Comparison of ENCODE assay signal across 8 cellular contexts in genomic region chr3:138594935-138595259, GRCh38. TPM values are rescaled to one million over a fixed set of nuclear protein-coding genes. Genes with fewer than 3 reads are reported as not detected.
A peak's percentile ranks its signal among the peaks of the same experiment; 100 is the strongest.
DNase-seq lines count a peak whose midpoint lies in the region; ATAC-seq and TF ChIP-seq lines count a peak whose summit lies in the region.
"Had no signal": no experiment of that assay in that cellular context is flagged by ENCODE, and none has a peak within 500 bp of the region (broad histone marks: within the 10 kb centered on the region; RNA-seq: fewer than 3 reads in every experiment).

No MANE protein-coding gene starts in this region.

- no peak overlapping the region for H3K27ac ChIP-seq in PC-9
- H3K27ac ChIP-seq in smooth muscle cell (ENCODE audit: low read depth): no peak overlapping the region

- CTCF ChIA-PET in PC-9 (lab: Charles Lee): interaction anchor here (1.3 to 3.5 kb wide), 5 partner anchors 31 to 341 kb away, joined by 8 to 39 read pairs (median 11); no protein-coding TSS in a partner anchor

- POLR2A ChIA-PET in PC-9 (lab: Charles Lee; ENCODE audit: unreplicated experiment): interaction anchor here (0.6 kb wide), 2 partner anchors 322 to 359 kb away, joined by 3 to 4 read pairs; no protein-coding TSS in a partner anchor

- ATAC-seq in GM21526 (IDR thresholded peaks at IDR 0.05; ENCODE audit: low FRiP score, unreplicated experiment) (peak; percentile 18), GM18868 (IDR thresholded peaks at IDR 0.05; ENCODE audit: unreplicated experiment) (no peak)

- no TSS peak for BruUV-seq in PC-9 (replicated peaks; lab: Mats Ljungman, UMichigan)

- H3K79me2 ChIP-seq in PC-9 (ENCODE audit: low read depth): peaks cover 18% of the 10 kb centered on the region
- H3K79me2 ChIP-seq in smooth muscle cell (ENCODE audit: low read depth): no peaks in the 10 kb centered on the region

- H3F3A ChIP-seq in PC-9 (ENCODE audit: insufficient read depth, low read depth) (peaks cover 20% of the 10 kb centered on the region), smooth muscle cell (ENCODE audit: low read depth) (no peaks in the 10 kb centered on the region)

- H2AFZ ChIP-seq in PC-9 (no peak overlapping the region), smooth muscle cell (ENCODE audit: low read depth) (peak overlapping the region; percentile 90)

- H3K4me1 ChIP-seq in PC-9 (replicated peaks; ENCODE audit: insufficient read depth): peaks cover 14% of the 10 kb centered on the region
- H3K4me1 ChIP-seq in smooth muscle cell (ENCODE audit: low read depth): peaks cover 7% of the 10 kb centered on the region

- TF ChIP-seq CTCF in PC-9 (conservative IDR thresholded peaks at IDR 0.05): peak; percentile 10; the same call in 1 of the 2 replicates
- no peak for TF ChIP-seq CTCF in epithelial cell of esophagus (IDR thresholded peaks at IDR 0.05; ENCODE audit: insufficient read depth, low read depth, low read length, missing control alignments)
- no peak for TF ChIP-seq CTCF in smooth muscle cell (IDR thresholded peaks at IDR 0.05; ENCODE audit: borderline replicate concordance, insufficient read depth, poor library complexity, severe bottlenecking)

- H3K36me3 ChIP-seq in PC-9 (ENCODE audit: low read depth) (no peaks in the 10 kb centered on the region), smooth muscle cell (ENCODE audit: low read depth) (no peaks in the 10 kb centered on the region)

- H3K9me3 ChIP-seq in PC-9 (ENCODE audit: insufficient read depth, low read depth) (peaks cover 7% of the 10 kb centered on the region; the same call in 1 of the 2 replicates), smooth muscle cell (replicated peaks; ENCODE audit: low read depth) (no peaks in the 10 kb centered on the region)

- no peaks in the 10 kb centered on the region for H3K27me3 ChIP-seq in PC-9 (ENCODE audit: insufficient read depth, low read depth)
- H3K27me3 ChIP-seq in smooth muscle cell (ENCODE audit: low read depth): no peaks in the 10 kb centered on the region

- peak overlapping the region; percentile 80; the same call in 1 of the 2 replicates for H3K4me3 ChIP-seq in PC-9
- H3K4me3 ChIP-seq in epithelial cell of esophagus (ENCODE audit: low read length): peak overlapping the region; percentile 60
- peak overlapping the region; percentile 82 for H3K4me3 ChIP-seq in smooth muscle cell

- H3K4me2 ChIP-seq in PC-9 (peak overlapping the region; percentile 96), smooth muscle cell (no peak overlapping the region)

- H4K20me1 ChIP-seq in PC-9 (ENCODE audit: insufficient read depth): no peaks in the 10 kb centered on the region
- H4K20me1 ChIP-seq in smooth muscle cell (ENCODE audit: low read depth): no peaks in the 10 kb centered on the region

- no peak overlapping the region for H3K9ac ChIP-seq in smooth muscle cell (ENCODE audit: low read depth)

- DNase-seq in PC-9: no peak
- no peak for DNase-seq in epithelial cell of esophagus (ENCODE audit: low read depth)
- no peak for DNase-seq in smooth muscle cell (lab: John Stamatoyannopoulos, UW; ENCODE audit: unreplicated experiment)
- DNase-seq in NCI-H226: no peak
- no peak for DNase-seq in NCI-H1694 (lab: John Stamatoyannopoulos, UW)
- DNase-seq: NCI-H510A treated with DMSO at 0.1 percent for 48 hours had no signal

- 62% methylated on average over 3 of the region's 3 CpGs for WGBS in smooth muscle cell (ENCODE audit: low lambda C conversion rate)

- intact Hi-C loops in PC-9 (cut with micrococcal nuclease; ENCODE audit: unreplicated experiment): loop anchor here (1.0 to 10.0 kb wide), 10 partner anchors 34 to 730 kb away; partner anchors contain the start of genes ESYT3 and PIK3CB

- no peaks in the 10 kb centered on the region for H3K9me2 ChIP-seq in PC-9 (ENCODE audit: insufficient read depth)

RNA-seq across cellular contexts. Expression of gene CEP70, which starts 0.8 kb away (rescaled TPM):
- total RNA-seq in PC-9 (2021): 50.5 and 73.6 TPM in 2 replicates
- 13.7 and 17.1 TPM in 2 replicates for total RNA-seq in smooth muscle cell
- polyA plus RNA-seq in smooth muscle cell: 3.9 and 6.3 TPM in 2 replicates

RNA-seq across cellular contexts. Expression of gene FAIM, which starts 13.7 kb away (rescaled TPM):
- 17.7 and 18.6 TPM in 2 replicates for total RNA-seq in PC-9 (2021)
- 6.4 and 8.8 TPM in 2 replicates for total RNA-seq in smooth muscle cell
- 7.2 and 7.8 TPM in 2 replicates for polyA plus RNA-seq in smooth muscle cell
